ENCODE assay signal across 24 cellular contexts in the genomic region with DNA sequence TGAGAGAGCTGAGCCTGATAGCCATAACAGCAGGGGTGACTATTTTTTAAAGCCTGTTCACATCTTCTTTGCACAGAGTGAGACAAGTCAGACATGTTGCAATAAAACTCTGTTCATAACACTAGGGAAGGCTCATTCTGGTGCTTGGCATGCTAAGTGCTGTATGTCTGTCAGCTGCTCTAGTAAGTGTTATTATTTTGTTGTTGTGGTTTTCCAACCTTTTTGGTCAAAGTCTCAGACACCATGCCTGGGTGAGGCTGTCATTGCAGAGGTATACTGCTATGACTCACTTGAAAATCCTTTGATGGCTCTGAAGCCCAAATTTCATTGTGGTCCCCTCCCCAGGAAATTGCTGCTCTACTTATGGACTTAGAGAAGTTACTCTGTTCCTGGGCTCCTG.
"Had no signal": no experiment of that assay in that cellular context is flagged by ENCODE, and none has a peak within 500 bp of the region (broad histone marks: within the 10 kb centered on the region; RNA-seq: fewer than 3 reads in every experiment).

No MANE protein-coding gene starts in this region.

- DNase-seq: activated CD4-positive, alpha-beta T cell treated with anti-CD3 and anti-CD28 coated beads for 48 hours; activated CD4-positive, alpha-beta T cell treated with anti-CD3 and anti-CD28 coated beads, Interleukin-2, amount 50 U/mL, for 48 hours; activated CD8-positive, alpha-beta memory T cell treated with anti-CD3 and anti-CD28 coated beads, Interleukin-2, amount 10 ng/mL, durations not matched to agents 7 days and 5 days; activated effector memory CD4-positive, alpha-beta T cell treated with Interleukin-2 at 50 U/mL for 16 hours; activated naive CD4-positive, alpha-beta T cell; activated T-cell treated with anti-CD3 and anti-CD28 coated beads, Interleukin-2, amount 50 U/mL, for 24 hours; amygdala; Kasumi-1; KBM-7; NCI-H1105 treated with DMSO at 0.1 percent for 48 hours; NCI-H1436 treated with DMSO at 0.1 percent for 48 hours; NCI-H187; NCI-H446; NCI-H524; SHP77; SW 1271 had no signal

- H3K36me3 ChIP-seq: SJSA1 had no signal

- H3K9me3 Mint-ChIP-seq: activated naive CD4-positive, alpha-beta T cell treated with anti-CD3 and anti-CD28 coated beads, Interleukin-2, amount 50 U/mL, for 72 hours; activated T-cell treated with anti-CD3 and anti-CD28 coated beads, Interleukin-2, amount 50 U/mL, for 24 hours; activated T-helper 1 cell treated with anti-CD3 and anti-CD28 coated beads, Interleukin-12 subunit alpha, Interleukin-12 subunit beta, Interleukin-2, Interleukin-4 antibody, amounts not matched to agents 30 ng/mL and 10 ng/mL and 1 ng/mL, durations not matched to agents 14 hours and 24 hours and 36 hours; central memory CD8-positive, alpha-beta T cell; T-helper 1 cell treated with Interleukin-12 subunit alpha and Interleukin-12 subunit beta and Interleukin-4 antibody, amounts not matched to agents 30 μg/mL and 1 μg/mL, for 36 hours had no signal

- H3K27ac Mint-ChIP-seq: activated CD8-positive, alpha-beta memory T cell treated with anti-CD3 and anti-CD28 coated beads, Interleukin-2, amount 10 ng/mL, durations not matched to agents 7 days and 5 days; activated T-cell treated with anti-CD3 and anti-CD28 coated beads, Interleukin-2, amount 50 U/mL, for 24 hours; activated T-helper 1 cell treated with anti-CD3 and anti-CD28 coated beads, Interleukin-12 subunit alpha, Interleukin-12 subunit beta, Interleukin-2, Interleukin-4 antibody, amounts not matched to agents 30 ng/mL and 10 ng/mL and 1 ng/mL, durations not matched to agents 14 hours and 24 hours and 36 hours; brain; T-helper 1 cell treated with Interleukin-12 subunit alpha and Interleukin-12 subunit beta and Interleukin-4 antibody, amounts not matched to agents 30 μg/mL and 1 μg/mL, for 36 hours had no signal

- H3K4me3 Mint-ChIP-seq: activated CD8-positive, alpha-beta memory T cell treated with anti-CD3 and anti-CD28 coated beads, Interleukin-2, amount 10 ng/mL, durations not matched to agents 7 days and 5 days; activated T-cell treated with anti-CD3 and anti-CD28 coated beads, Interleukin-2, amount 50 U/mL, for 24 hours; activated T-helper 1 cell treated with anti-CD3 and anti-CD28 coated beads, Interleukin-12 subunit alpha, Interleukin-12 subunit beta, Interleukin-2, Interleukin-4 antibody, amounts not matched to agents 30 ng/mL and 10 ng/mL and 1 ng/mL, durations not matched to agents 14 hours and 24 hours and 36 hours; brain; central memory CD8-positive, alpha-beta T cell; T-helper 1 cell treated with Interleukin-12 subunit alpha and Interleukin-12 subunit beta and Interleukin-4 antibody, amounts not matched to agents 30 μg/mL and 1 μg/mL, for 36 hours had no signal

- H3K4me1 Mint-ChIP-seq: activated CD8-positive, alpha-beta memory T cell treated with anti-CD3 and anti-CD28 coated beads, Interleukin-2, amount 10 ng/mL, durations not matched to agents 7 days and 5 days; central memory CD8-positive, alpha-beta T cell had no signal

- H3K9me3 ChIP-seq: SJSA1 had no signal

- H3K27me3 ChIP-seq: SJSA1 had no signal

- H3K27ac ChIP-seq: SJSA1 had no signal

- H3K36me3 Mint-ChIP-seq: activated CD8-positive, alpha-beta memory T cell treated with anti-CD3 and anti-CD28 coated beads, Interleukin-2, amount 10 ng/mL, durations not matched to agents 7 days and 5 days; activated naive CD4-positive, alpha-beta T cell treated with anti-CD3 and anti-CD28 coated beads, Interleukin-2, amount 50 U/mL, for 72 hours; brain had no signal

- ATAC-seq: activated CD4-positive, CD25-positive, alpha-beta regulatory T cell treated with anti-CD3 and anti-CD28 coated beads, Interleukin-2, amount 50 U/mL, for 24 hours; activated CD8-positive, alpha-beta memory T cell treated with anti-CD3 and anti-CD28 coated beads, Interleukin-2, amount 10 ng/mL, durations not matched to agents 7 days and 5 days; SK-N-SH treated with all-trans-retinoic acid at 6 μM for 48 hours had no signal

- H3K4me3 ChIP-seq: SJSA1 had no signal
